19 cellular contexts compared by ENCODE assay signal in genomic region chr4:90234916-90235547, GRCh38.
DNase-seq lines count a peak whose midpoint lies in the region; ATAC-seq and TF ChIP-seq lines count a peak whose summit lies in the region.
"Had no signal": no experiment of that assay in that cellular context is flagged by ENCODE, and none has a peak within 500 bp of the region (broad histone marks: within the 10 kb centered on the region; RNA-seq: fewer than 3 reads in every experiment).

No MANE protein-coding gene starts in this region.

- DNase-seq in NCI-H1694 (lab: John Stamatoyannopoulos, UW): peak; percentile 82
- peak; percentile 51 for DNase-seq in left cardiac atrium
- DNase-seq in stomach: peak; percentile 28
- no peak for DNase-seq in HK-2 (ENCODE audit: unreplicated experiment)
- DNase-seq in NCI-H146 (lab: John Stamatoyannopoulos, UW): no peak
- DNase-seq in activated naive CD4-positive, alpha-beta T cell treated with anti-CD3 and anti-CD28 coated beads, Interleukin-2, amount 50 U/mL, for 72 hours (ENCODE audit: low spot score in 2 of 2): no peak
- DNase-seq: activated CD4-positive, alpha-beta T cell treated with anti-CD3 and anti-CD28 coated beads for 1 hour; activated effector memory CD4-positive, alpha-beta T cell treated with Interleukin-2 at 50 U/mL for 16 hours; DMS153; GM23248; KG1; NCI-H1105; NCI-H226; SIG-M5; thyroid gland had no signal

- H3K36me3 ChIP-seq in stomach: no peaks in the 10 kb centered on the region
- H3K36me3 ChIP-seq: thyroid gland had no signal

- intact Hi-C loops in left cardiac atrium (cut with DNase I): loop anchor here in 1 of 2 donors (5.0 kb wide), 1 partner anchor 108 kb away; the partner anchor contains the start of gene CCSER1
- intact Hi-C loops in stomach (cut with DNase I; ENCODE audit: low total_unique reads): no loop called here

- H3K9me3 Mint-ChIP-seq in activated naive CD4-positive, alpha-beta T cell treated with anti-CD3 and anti-CD28 coated beads, Interleukin-2, amount 50 U/mL, for 72 hours: no peaks in the 10 kb centered on the region

- no peak overlapping the region for H3K27ac ChIP-seq in stomach
- H3K27ac ChIP-seq: GM23248, parathyroid adenoma, thyroid gland had no signal

- no peak for TF ChIP-seq CTCF in stomach (IDR thresholded peaks at IDR 0.05)

- no peaks in the 10 kb centered on the region for H3K27me3 ChIP-seq in stomach
- H3K27me3 ChIP-seq: thyroid gland had no signal

- H3K36me3 Mint-ChIP-seq in activated naive CD4-positive, alpha-beta T cell treated with anti-CD3 and anti-CD28 coated beads, Interleukin-2, amount 50 U/mL, for 72 hours: no peaks in the 10 kb centered on the region

- H3K4me1 ChIP-seq in stomach: no peaks in the 10 kb centered on the region
- H3K4me1 ChIP-seq: parathyroid adenoma, thyroid gland had no signal

- WGBS in stomach, 5 donors: 51 to 64% (median 54%) methylated on average over 7 to 8 of the region's 8 CpGs

- no peak overlapping the region for H3K27ac Mint-ChIP-seq in activated naive CD4-positive, alpha-beta T cell treated with anti-CD3 and anti-CD28 coated beads, Interleukin-2, amount 50 U/mL, for 72 hours
- H3K27ac Mint-ChIP-seq: B cell had no signal

- TF ChIP-seq POLR2A in stomach (IDR thresholded peaks at IDR 0.05): no peak

- H3K9me3 ChIP-seq in stomach: no peaks in the 10 kb centered on the region
- H3K9me3 ChIP-seq: thyroid gland had no signal

- TF ChIP-seq EP300 in stomach (IDR thresholded peaks at IDR 0.05): no peak

- no peak overlapping the region for H3K4me3 ChIP-seq in stomach
- H3K4me3 ChIP-seq: GM23248, smooth muscle cell, thyroid gland had no signal

- ATAC-seq in SK-N-SH treated with all-trans-retinoic acid at 6 μM for 48 hours (peak; percentile 81), left cardiac atrium (peak; percentile 90 to 94)
- ATAC-seq in activated naive CD4-positive, alpha-beta T cell treated with anti-CD3 and anti-CD28 coated beads, Interleukin-2, amount 50 U/mL, for 72 hours: no peak

TF ChIP-seq in SK-N-SH treated with all-trans-retinoic acid at 6 μM for 48 hours, 23 proteins besides CTCF, POLR2A, EP300 and RAD21:
- TF ChIP-seq GLIS3 (CRISPR knock-in tag; IDR thresholded peaks at IDR 0.05) (no peak), ZFP30 (CRISPR knock-in tag; IDR thresholded peaks at IDR 0.05) (no peak), SNAI2 (CRISPR knock-in tag; IDR thresholded peaks at IDR 0.05) (no peak), BACH2 (CRISPR knock-in tag; IDR thresholded peaks at IDR 0.05; ENCODE audit: borderline replicate concordance) (no peak), POU6F1 (CRISPR knock-in tag; IDR thresholded peaks at IDR 0.05; ENCODE audit: borderline replicate concordance, low read depth) (no peak), TCF4 (CRISPR knock-in tag; IDR thresholded peaks at IDR 0.05; ENCODE audit: borderline replicate concordance) (no peak), ARNTL (CRISPR knock-in tag; IDR thresholded peaks at IDR 0.05; ENCODE audit: borderline replicate concordance, low read depth) (no peak), ISL1 (CRISPR knock-in tag; IDR thresholded peaks at IDR 0.05) (no peak), TOX (CRISPR knock-in tag; IDR thresholded peaks at IDR 0.05; ENCODE audit: borderline replicate concordance) (no peak), PPARA (CRISPR knock-in tag; IDR thresholded peaks at IDR 0.05; ENCODE audit: borderline replicate concordance) (no peak), OSR1 (CRISPR knock-in tag; IDR thresholded peaks at IDR 0.05) (no peak), ZNF8 (CRISPR knock-in tag; IDR thresholded peaks at IDR 0.05) (no peak), PATZ1 (CRISPR knock-in tag; IDR thresholded peaks at IDR 0.05; ENCODE audit: borderline replicate concordance) (no peak), ZC3H10 (CRISPR knock-in tag; IDR thresholded peaks at IDR 0.05) (no peak), ZNF565 (CRISPR knock-in tag; conservative IDR thresholded peaks at IDR 0.05; ENCODE audit: low read depth) (no peak), CSDC2 (CRISPR knock-in tag; IDR thresholded peaks at IDR 0.05) (no peak)
- TF ChIP-seq, protein P1, sequence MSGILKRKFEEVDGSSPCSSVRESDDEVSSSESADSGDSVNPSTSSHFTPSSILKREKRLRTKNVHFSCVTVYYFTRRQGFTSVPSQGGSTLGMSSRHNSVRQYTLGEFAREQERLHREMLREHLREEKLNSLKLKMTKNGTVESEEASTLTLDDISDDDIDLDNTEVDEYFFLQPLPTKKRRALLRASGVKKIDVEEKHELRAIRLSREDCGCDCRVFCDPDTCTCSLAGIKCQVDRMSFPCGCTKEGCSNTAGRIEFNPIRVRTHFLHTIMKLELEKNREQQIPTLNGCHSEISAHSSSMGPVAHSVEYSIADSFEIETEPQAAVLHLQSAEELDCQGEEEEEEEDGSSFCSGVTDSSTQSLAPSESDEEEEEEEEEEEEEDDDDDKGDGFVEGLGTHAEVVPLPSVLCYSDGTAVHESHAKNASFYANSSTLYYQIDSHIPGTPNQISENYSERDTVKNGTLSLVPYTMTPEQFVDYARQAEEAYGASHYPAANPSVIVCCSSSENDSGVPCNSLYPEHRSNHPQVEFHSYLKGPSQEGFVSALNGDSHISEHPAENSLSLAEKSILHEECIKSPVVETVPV (CRISPR knock-in tag; IDR thresholded peaks at IDR 0.05): no peak
- TF ChIP-seq, protein P2, sequence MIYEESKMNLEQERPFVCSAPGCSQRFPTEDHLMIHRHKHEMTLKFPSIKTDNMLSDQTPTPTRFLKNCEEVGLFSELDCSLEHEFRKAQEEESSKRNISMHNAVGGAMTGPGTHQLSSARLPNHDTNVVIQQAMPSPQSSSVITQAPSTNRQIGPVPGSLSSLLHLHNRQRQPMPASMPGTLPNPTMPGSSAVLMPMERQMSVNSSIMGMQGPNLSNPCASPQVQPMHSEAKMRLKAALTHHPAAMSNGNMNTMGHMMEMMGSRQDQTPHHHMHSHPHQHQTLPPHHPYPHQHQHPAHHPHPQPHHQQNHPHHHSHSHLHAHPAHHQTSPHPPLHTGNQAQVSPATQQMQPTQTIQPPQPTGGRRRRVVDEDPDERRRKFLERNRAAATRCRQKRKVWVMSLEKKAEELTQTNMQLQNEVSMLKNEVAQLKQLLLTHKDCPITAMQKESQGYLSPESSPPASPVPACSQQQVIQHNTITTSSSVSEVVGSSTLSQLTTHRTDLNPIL (CRISPR knock-in tag; IDR thresholded peaks at IDR 0.05; ENCODE audit: low read depth): no peak
- TF ChIP-seq, protein P3, sequence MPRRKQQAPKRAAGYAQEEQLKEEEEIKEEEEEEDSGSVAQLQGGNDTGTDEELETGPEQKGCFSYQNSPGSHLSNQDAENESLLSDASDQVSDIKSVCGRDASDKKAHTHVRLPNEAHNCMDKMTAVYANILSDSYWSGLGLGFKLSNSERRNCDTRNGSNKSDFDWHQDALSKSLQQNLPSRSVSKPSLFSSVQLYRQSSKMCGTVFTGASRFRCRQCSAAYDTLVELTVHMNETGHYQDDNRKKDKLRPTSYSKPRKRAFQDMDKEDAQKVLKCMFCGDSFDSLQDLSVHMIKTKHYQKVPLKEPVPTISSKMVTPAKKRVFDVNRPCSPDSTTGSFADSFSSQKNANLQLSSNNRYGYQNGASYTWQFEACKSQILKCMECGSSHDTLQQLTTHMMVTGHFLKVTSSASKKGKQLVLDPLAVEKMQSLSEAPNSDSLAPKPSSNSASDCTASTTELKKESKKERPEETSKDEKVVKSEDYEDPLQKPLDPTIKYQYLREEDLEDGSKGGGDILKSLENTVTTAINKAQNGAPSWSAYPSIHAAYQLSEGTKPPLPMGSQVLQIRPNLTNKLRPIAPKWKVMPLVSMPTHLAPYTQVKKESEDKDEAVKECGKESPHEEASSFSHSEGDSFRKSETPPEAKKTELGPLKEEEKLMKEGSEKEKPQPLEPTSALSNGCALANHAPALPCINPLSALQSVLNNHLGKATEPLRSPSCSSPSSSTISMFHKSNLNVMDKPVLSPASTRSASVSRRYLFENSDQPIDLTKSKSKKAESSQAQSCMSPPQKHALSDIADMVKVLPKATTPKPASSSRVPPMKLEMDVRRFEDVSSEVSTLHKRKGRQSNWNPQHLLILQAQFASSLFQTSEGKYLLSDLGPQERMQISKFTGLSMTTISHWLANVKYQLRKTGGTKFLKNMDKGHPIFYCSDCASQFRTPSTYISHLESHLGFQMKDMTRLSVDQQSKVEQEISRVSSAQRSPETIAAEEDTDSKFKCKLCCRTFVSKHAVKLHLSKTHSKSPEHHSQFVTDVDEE (CRISPR knock-in tag; IDR thresholded peaks at IDR 0.05): no peak

Comparison
In these comparisons a context has a peak if more than half of its experiments do, and no peak if none do; other contexts are left out.
1. DNase-seq: peak in NCI-H1694 (single experiment), left cardiac atrium (single experiment) and stomach (single experiment); none in HK-2 (single experiment), NCI-H146 (single experiment) and activated naive CD4-positive, alpha-beta T cell treated with anti-CD3 and anti-CD28 coated beads, Interleukin-2, amount 50 U/mL, for 72 hours (0 of 2).
2. ATAC-seq: peak in SK-N-SH treated with all-trans-retinoic acid at 6 μM for 48 hours (single experiment) and left cardiac atrium (2 of 2); none in activated naive CD4-positive, alpha-beta T cell treated with anti-CD3 and anti-CD28 coated beads, Interleukin-2, amount 50 U/mL, for 72 hours (0 of 2).